ENCODE assay signal across 10 cellular contexts in the genomic region with DNA sequence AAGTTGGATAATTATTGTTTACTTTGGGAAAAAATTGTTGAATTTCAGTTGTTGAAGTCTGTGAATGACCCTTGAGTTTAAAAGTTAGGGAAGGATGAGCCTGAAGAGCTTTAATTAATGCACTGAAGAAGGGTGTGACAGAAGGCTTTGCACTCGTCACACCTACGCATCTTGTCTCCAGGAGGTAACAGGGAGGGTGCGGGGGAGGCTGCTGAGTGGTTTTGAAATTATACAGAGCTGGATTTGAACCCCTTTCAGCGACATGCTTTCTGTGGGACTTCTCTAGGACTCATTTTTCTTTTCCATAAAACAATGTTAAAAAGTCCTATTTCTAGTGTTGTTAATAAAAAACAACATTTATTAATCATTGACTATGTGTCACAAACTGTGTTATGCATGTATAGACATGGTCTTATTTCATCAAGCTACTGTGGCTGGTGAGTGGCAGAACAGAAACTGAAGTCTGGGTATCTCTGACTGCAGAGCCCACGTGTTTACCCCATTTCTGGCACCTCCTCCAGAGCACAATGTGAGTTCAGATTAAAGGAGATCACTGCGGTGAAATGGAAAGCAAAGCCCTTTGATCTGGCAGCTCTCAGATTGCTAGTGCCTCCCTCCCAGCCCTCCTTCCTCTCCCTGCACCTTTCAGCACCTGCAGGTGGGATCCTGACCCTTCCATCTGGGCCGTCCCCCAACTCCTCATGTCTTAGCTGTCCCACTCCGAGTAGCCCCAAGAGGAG.
DNase-seq lines count a peak whose midpoint lies in the region; ATAC-seq, FAIRE-seq and TF ChIP-seq lines count a peak whose summit lies in the region.
"Had no signal": no experiment of that assay in that cellular context is flagged by ENCODE, and none has a peak within 500 bp of the region (broad histone marks: within the 10 kb centered on the region; RNA-seq: fewer than 3 reads in every experiment).

No MANE protein-coding gene starts in this region.

- no peak for FAIRE-seq in D721Med (lab: Jason Lieb, UNC)

- intact Hi-C loops in ovary (cut with DNase I): no loop called here

- TF ChIP-seq EP300 in ovary (IDR thresholded peaks at IDR 0.05): no peak

- no peaks in the 10 kb centered on the region for H3K36me3 ChIP-seq in ovary
- H3K36me3 ChIP-seq: neutrophil, WERI-Rb-1 had no signal

- H3K27me3 ChIP-seq in ovary: no peaks in the 10 kb centered on the region
- H3K27me3 ChIP-seq: neutrophil had no signal

- no peaks in the 10 kb centered on the region for H3K4me1 ChIP-seq in ovary (ENCODE audit: insufficient read depth)

- TF ChIP-seq CTCF in nephron (IDR thresholded peaks at IDR 0.05; ENCODE audit: unreplicated experiment in 3 of 3) (no peak), D721Med (IDR thresholded peaks at IDR 0.05; ENCODE audit: insufficient read depth, missing control alignments) (no peak), ovary (IDR thresholded peaks at IDR 0.05) (no peak)

- 21 to 33% (median 24%) methylated on average over 8 of the region's 8 CpGs for WGBS in ovary, 3 donors

- H3K4me3 ChIP-seq in ovary: no peak overlapping the region

- peaks cover 30% of the 10 kb centered on the region for H3K4me1 Mint-ChIP-seq in nephron

- H3K4me3 Mint-ChIP-seq in nephron: no peak overlapping the region

- TF ChIP-seq POLR2A in ovary (IDR thresholded peaks at IDR 0.05): no peak

- H3K27ac ChIP-seq in ovary: no peak overlapping the region
- H3K27ac ChIP-seq: neutrophil, WERI-Rb-1 had no signal

- H3K9me3 Mint-ChIP-seq in nephron: no peaks in the 10 kb centered on the region

- H3K9me3 ChIP-seq in ovary: no peaks in the 10 kb centered on the region
- H3K9me3 ChIP-seq: neutrophil had no signal

- DNase-seq in activated T-cell treated with anti-CD3 and anti-CD28 coated beads for 1 hour (ENCODE audit: low read depth): peak; percentile 16
- no peak for DNase-seq in HCEC 1CT
- no peak for DNase-seq in D721Med (ENCODE audit: insufficient read length, low spot score)
- DNase-seq in ovary: no peak
- DNase-seq: WERI-Rb-1 had no signal

- H3K27ac Mint-ChIP-seq in nephron: peak overlapping the region in 2 of 3 experiments; percentile 73 to 77

- ATAC-seq in GM18508 (IDR thresholded peaks at IDR 0.05; ENCODE audit: insufficient read depth, unreplicated experiment) (peak; percentile 85), HG03378 (IDR thresholded peaks at IDR 0.05; ENCODE audit: unreplicated experiment) (peak; percentile 85), GM21619 (IDR thresholded peaks at IDR 0.05; ENCODE audit: unreplicated experiment) (no peak)

- no peaks in the 10 kb centered on the region for H3K36me3 Mint-ChIP-seq in nephron (ENCODE audit: low read depth)

- peaks cover 19% of the 10 kb centered on the region for H3K27me3 Mint-ChIP-seq in nephron (ENCODE audit: low read depth)
